9 cellular contexts compared by ENCODE assay signal in the genomic region with DNA sequence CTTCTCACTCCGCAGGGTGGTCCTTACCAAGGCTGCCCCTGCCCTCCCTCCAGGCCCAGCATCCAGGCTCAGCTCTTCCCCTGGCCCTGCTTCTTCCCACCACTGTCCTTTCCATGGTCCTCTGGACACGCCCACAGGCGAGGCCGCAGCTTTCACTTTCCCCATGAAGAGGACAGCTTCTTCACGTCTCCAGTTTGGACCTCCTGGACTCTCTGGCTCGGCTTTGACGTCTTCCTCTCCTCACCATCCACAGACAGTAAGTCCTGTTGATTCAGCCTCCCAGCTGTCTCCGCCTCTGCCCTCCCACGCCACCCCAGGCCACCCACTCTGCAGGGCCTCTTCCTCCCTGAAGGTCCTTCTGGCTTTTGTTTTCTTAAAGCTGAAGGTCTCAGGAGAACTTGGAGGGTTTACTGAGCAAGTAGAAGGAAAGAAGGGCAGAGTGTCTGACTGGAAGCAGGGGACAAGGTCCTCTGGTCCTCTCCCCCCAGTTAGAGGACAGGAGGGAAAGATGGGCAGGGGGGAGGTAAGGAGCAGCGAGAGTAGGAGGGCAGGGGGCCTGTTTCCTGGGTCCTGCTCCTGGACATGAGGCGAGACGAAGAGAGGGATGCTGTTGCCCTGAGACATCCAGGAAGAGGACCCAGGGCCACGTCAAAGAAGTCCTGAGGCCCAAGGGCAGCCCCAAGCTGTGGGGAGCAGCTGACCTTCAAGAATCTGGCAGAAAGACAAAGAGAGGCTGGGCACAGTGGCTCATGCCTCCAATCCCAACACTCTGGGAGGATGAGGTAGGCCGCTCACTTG. TPM values are rescaled to one million over a fixed set of nuclear protein-coding genes. Genes with fewer than 3 reads are reported as not detected.
DNase-seq lines count a peak whose midpoint lies in the region; ATAC-seq and TF ChIP-seq lines count a peak whose summit lies in the region.
"Had no signal": no experiment of that assay in that cellular context is flagged by ENCODE, and none has a peak within 500 bp of the region (broad histone marks: within the 10 kb centered on the region; RNA-seq: fewer than 3 reads in every experiment).

No MANE protein-coding gene starts in this region.

- TF ChIP-seq CTCF in adrenal gland (IDR thresholded peaks at IDR 0.05), result no peak
- no peak for TF ChIP-seq CTCF in right lobe of liver (IDR thresholded peaks at IDR 0.05)

- H3K27me3 ChIP-seq in adrenal gland (no peaks in the 10 kb centered on the region), right lobe of liver (no peaks in the 10 kb centered on the region), mesendoderm (ENCODE audit: insufficient read depth, low read length, poor library complexity) (no peaks in the 10 kb centered on the region)

- no peak overlapping the region for H3K4ac ChIP-seq in mesendoderm (ENCODE audit: low read depth, low read length)

- no peak overlapping the region for H3K23ac ChIP-seq in mesendoderm (ENCODE audit: low read length)

- H2BK120ac ChIP-seq in mesendoderm (ENCODE audit: low read depth, low read length), result no peak overlapping the region

- no peak for TF ChIP-seq POLR2A in adrenal gland (IDR thresholded peaks at IDR 0.05)
- TF ChIP-seq POLR2A in right lobe of liver (IDR thresholded peaks at IDR 0.05), result no peak

- H3K4me1 ChIP-seq in adrenal gland (replicated peaks in 1 of 2) (no peaks in the 10 kb centered on the region), right lobe of liver (peaks cover 0 to 4% (median 0%) of the 10 kb centered on the region in 4 donors), mesendoderm (ENCODE audit: control insufficient read depth, low read depth, low read length) (no peaks in the 10 kb centered on the region)

- peak overlapping the region in 4 of 5 donors; percentile 22 to 92 (median 58) for H3K27ac ChIP-seq in adrenal gland
- H3K27ac ChIP-seq in right lobe of liver, result peak overlapping the region; percentile 33 to 73 (median 49)
- peak overlapping the region; percentile 27 for H3K27ac ChIP-seq in temporal lobe (ENCODE audit: low read depth, low read length)
- no peak overlapping the region for H3K27ac ChIP-seq in mesendoderm (ENCODE audit: low read depth, low read length)
- H3K27ac ChIP-seq: 22Rv1 had no signal

- H4K5ac ChIP-seq in mesendoderm (ENCODE audit: low read length), result no peak overlapping the region

- H2AK5ac ChIP-seq in mesendoderm (ENCODE audit: low read length), result no peak overlapping the region

- no peaks in the 10 kb centered on the region for H3K36me3 ChIP-seq in adrenal gland (replicated peaks in 1 of 2)
- H3K36me3 ChIP-seq in right lobe of liver, result no peaks in the 10 kb centered on the region
- no peaks in the 10 kb centered on the region for H3K36me3 ChIP-seq in mesendoderm (ENCODE audit: control insufficient read depth, insufficient read depth, low read length)

- H3K4me3 ChIP-seq in adrenal gland (peak overlapping the region in 1 of 4 donors; percentile 32), right lobe of liver (no peak overlapping the region), mesendoderm (ENCODE audit: low read length) (no peak overlapping the region)

- H3K9ac ChIP-seq in mesendoderm (ENCODE audit: low read length), result no peak overlapping the region

- H2BK15ac ChIP-seq in mesendoderm (replicated peaks; ENCODE audit: low read depth), result no peak overlapping the region

- H4K8ac ChIP-seq in mesendoderm (ENCODE audit: low read depth, low read length), result no peak overlapping the region

- no peaks in the 10 kb centered on the region for H3K79me1 ChIP-seq in mesendoderm (ENCODE audit: low read length)

- intact Hi-C loops in adrenal gland (cut with DNase I) (loop anchor here (5.0 kb wide), 3 partner anchors 33 to 73 kb away; no protein-coding TSS in a partner anchor), right lobe of liver (cut with DNase I) (no loop called here)

- no peaks in the 10 kb centered on the region for H3K9me3 ChIP-seq in adrenal gland (replicated peaks in 1 of 3)
- H3K9me3 ChIP-seq in right lobe of liver, result no peaks in the 10 kb centered on the region

- H2BK5ac ChIP-seq in mesendoderm (ENCODE audit: low read length), result no peak overlapping the region

- DNase-seq in NK-92 treated with Interleukin-12 subunit alpha and Interleukin-12 subunit beta, amount 100 ng/mL, for 24 hours (lab: John Stamatoyannopoulos, UW), result peak; percentile 62
- no peak for DNase-seq in NK-92 (lab: John Stamatoyannopoulos, UW; ENCODE audit: unreplicated experiment)
- DNase-seq in adrenal gland, result peak; percentile 43 to 82 (median 56)
- DNase-seq in right lobe of liver, result peak; percentile 53 to 69 (median 64)
- DNase-seq in mesendoderm, result no peak
- DNase-seq in NCI-H1694 treated with DMSO at 0.1 percent for 48 hours (lab: John Stamatoyannopoulos, UW), result no peak
- no peak for DNase-seq in NCI-H187 (lab: John Stamatoyannopoulos, UW)

- ATAC-seq in right lobe of liver, result peak; percentile 59 to 77 (median 74)

- no peaks in the 10 kb centered on the region for H3K79me2 ChIP-seq in mesendoderm (ENCODE audit: control insufficient read depth, insufficient read depth, low read length)

- no peak overlapping the region for H3K56ac ChIP-seq in mesendoderm (ENCODE audit: low read length)

- no peak overlapping the region for H3K18ac ChIP-seq in mesendoderm (ENCODE audit: low read length)

- 41 to 51% (median 47%) methylated on average over 14 of the region's 14 CpGs for WGBS in adrenal gland, 4 donors
- 50% methylated on average over 12 of the region's 14 CpGs for WGBS in right lobe of liver (ENCODE audit: insufficient coverage, low coverage, low lambda C conversion rate, missing lambda C conversion rate)
- WGBS in mesendoderm (ENCODE audit: extremely low coverage, insufficient coverage, low lambda C conversion rate), result no CpG with 5 or more reads among the region's 14 CpGs

- H3K4me2 ChIP-seq in mesendoderm (ENCODE audit: low read length), result no peak overlapping the region

RNA-seq across cellular contexts. Expression of a gene that starts 24.7 kb away (rescaled TPM):
- total RNA-seq in adrenal gland, result 1 to 10 TPM in 5 of 8 donors, under 1 TPM in 3; 0.32 to 3.2 (median 1.5) TPM
- polyA plus RNA-seq in adrenal gland, result 1 to 10 TPM in 2 of 3 donors, under 1 TPM in 1; 0.40 to 1.3 (median 1.2) TPM
- under 1 TPM; 0.11 to 0.66 (median 0.36) TPM for total RNA-seq in right lobe of liver
- under 0.01 TPM for total RNA-seq in temporal lobe
- 0.15 TPM for polyA plus RNA-seq in mesendoderm (2013, experiment 1 of 2)
- polyA plus RNA-seq in mesendoderm (2013, experiment 2 of 2), result 0.20 TPM

RNA-seq across cellular contexts. Expression of a gene that starts 37.7 kb away (rescaled TPM):
- total RNA-seq in adrenal gland (not detected), right lobe of liver (not detected), temporal lobe (not detected)
- polyA plus RNA-seq in adrenal gland, result not detected
- not detected for polyA plus RNA-seq in mesendoderm (2013, experiment 1 of 2)
- not detected for polyA plus RNA-seq in mesendoderm (2013, experiment 2 of 2)

Comparison
In these comparisons a context has a peak if more than half of its experiments do, and no peak if none do; other contexts are left out.
1. DNase-seq: peak in NK-92 treated with Interleukin-12 subunit alpha and Interleukin-12 subunit beta, amount 100 ng/mL, for 24 hours (single experiment), adrenal gland (7 of 7) and right lobe of liver (3 of 3); none in NK-92 (single experiment), mesendoderm (single experiment), NCI-H1694 treated with DMSO at 0.1 percent for 48 hours (single experiment) and NCI-H187 (0 of 2).
2. intact Hi-C loops: an anchor here in adrenal gland (5.0 kb wide); none called in right lobe of liver.